In genomic region chr20:5557123-5557522, GRCh38 we compare ENCODE assay signal across 7 cellular contexts. TPM values are rescaled to one million over a fixed set of nuclear protein-coding genes. Genes with fewer than 3 reads are reported as not detected.
DNase-seq lines count a peak whose midpoint lies in the region; ATAC-seq and TF ChIP-seq lines count a peak whose summit lies in the region.

No MANE protein-coding gene starts in this region.

- H3K4me3 ChIP-seq in Panc1 (ENCODE audit: low read depth in 2 of 2, low read length in 2 of 2): no peak overlapping the region

- H3K36me3 ChIP-seq in Panc1 (ENCODE audit: control insufficient read depth, insufficient read depth, low read length): peaks cover 5% of the 10 kb centered on the region

- peak; percentile 54 for DNase-seq in GM03348 (ENCODE audit: low spot score)
- peak; percentile 8 for DNase-seq in Panc1 (ENCODE audit: low read depth, low spot score)
- peak; percentile 82 for DNase-seq in activated effector memory CD4-positive, alpha-beta T cell treated with anti-CD3 and anti-CD28 coated beads, Interleukin-2, amount 50 U/mL, for 16 hours
- peak in 40 of 42 donors; percentile 21 to 76 (median 52) for DNase-seq in head of caudate nucleus
- peak; percentile 21 for DNase-seq in smooth muscle cell of the brain vasculature (ENCODE audit: low read depth, low spot score)

- in situ Hi-C loops in Panc1 (cut with HindIII; ENCODE audit: low pct_unique_long_range_greater_than_20kb, low sequenced_read_pairs): no loop called here

- TF ChIP-seq CTCF in Panc1 (IDR thresholded peaks at IDR 0.05): peak; percentile 73

- BruUV-seq in Panc1 (replicated peaks; lab: Mats Ljungman, UMichigan): no TSS peak

- H3K27me3 ChIP-seq in Panc1 (ENCODE audit: control insufficient read depth, insufficient read depth, low read length): no peaks in the 10 kb centered on the region

- no peak overlapping the region for H3K27ac ChIP-seq in Panc1 (ENCODE audit: low read length)

- POLR2A ChIA-PET in Panc1 (lab: Charles Lee): no interaction called here

- H3K4me1 ChIP-seq in Panc1 (ENCODE audit: control insufficient read depth, insufficient read depth, low read length): no peaks in the 10 kb centered on the region

- H3K9me3 ChIP-seq in Panc1 (ENCODE audit: control insufficient read depth, insufficient read depth, low read depth, low read length): no peaks in the 10 kb centered on the region

- CTCF ChIA-PET in Panc1 (lab: Charles Lee): interaction anchor here (0.6 to 1.5 kb wide), 6 partner anchors 27 to 252 kb away, joined by 3 to 8 read pairs (median 3); no protein-coding TSS in a partner anchor

- intact Hi-C loops in Panc1 (cut with micrococcal nuclease; ENCODE audit: unreplicated experiment): no loop called here
- intact Hi-C loops in head of caudate nucleus (cut with DNase I): no loop called here

- peak; percentile 70 for ATAC-seq in HG03175 (IDR thresholded peaks at IDR 0.05; ENCODE audit: unreplicated experiment)
- peak; percentile 88 for ATAC-seq in Panc1
- no peak for ATAC-seq in HG03159 (IDR thresholded peaks at IDR 0.05; ENCODE audit: unreplicated experiment)

RNA-seq across cellular contexts. Expression of gene GPCPD1, which starts 53.7 kb away (rescaled TPM):
- total RNA-seq in Panc1 (2021; ENCODE audit: unreplicated experiment): 8.8 TPM
- polyA plus RNA-seq in Panc1 (2012; ENCODE audit: insufficient read length): 3.8 TPM

Comparison
In these comparisons a context has a peak if more than half of its experiments do, and no peak if none do; other contexts are left out.
1. DNase-seq: peak in every context shown above with its lines; median percentile 82 in activated effector memory CD4-positive, alpha-beta T cell treated with anti-CD3 and anti-CD28 coated beads, Interleukin-2, amount 50 U/mL, for 16 hours; 54 in GM03348; 52 in head of caudate nucleus; 21 in smooth muscle cell of the brain vasculature; 8 in Panc1.